Comparison of ENCODE assay signal across 8 cellular contexts in genomic region chr1:228082975-228083870, GRCh38. TPM values are rescaled to one million over a fixed set of nuclear protein-coding genes. Genes with fewer than 3 reads are reported as not detected.
DNase-seq lines count a peak whose midpoint lies in the region; ATAC-seq and TF ChIP-seq lines count a peak whose summit lies in the region.

No MANE protein-coding gene starts in this region.

- peaks cover 48% of the 10 kb centered on the region for H4K20me1 ChIP-seq in KMS-11 (ENCODE audit: insufficient read depth)

- peak overlapping the region; percentile 88 for H3K4me3 Mint-ChIP-seq in activated naive CD8-positive, alpha-beta T cell treated with anti-CD3 and anti-CD28 coated beads for 36 hours

- H3K36me3 Mint-ChIP-seq in activated naive CD8-positive, alpha-beta T cell treated with anti-CD3 and anti-CD28 coated beads for 36 hours, result peaks cover 41% of the 10 kb centered on the region

- 0 out of 2 replicates have a peak, but pooled peaks have one; percentile 4 for TF ChIP-seq CTCF in KMS-11 (conservative IDR thresholded peaks at IDR 0.05; ENCODE audit: low read depth, low read length)
- TF ChIP-seq CTCF in retinal pigment epithelial cell (conservative IDR thresholded peaks at IDR 0.05; ENCODE audit: low read depth, low read length), result no peak

- H3K4me1 ChIP-seq in ACC112 (ENCODE audit: control insufficient read depth, insufficient read depth, low read length, unreplicated experiment), result peaks cover 35% of the 10 kb centered on the region
- peaks cover 54% of the 10 kb centered on the region for H3K4me1 ChIP-seq in KMS-11 (ENCODE audit: low read depth, poor library complexity, severe bottlenecking)

- H2AFZ ChIP-seq in ACC112 (ENCODE audit: low read length, unreplicated experiment) (no peak overlapping the region), KMS-11 (ENCODE audit: low read depth) (0 out of 2 replicates have a peak overlapping the region, but pooled peaks have one; percentile 31)

- no peaks in the 10 kb centered on the region for H3K27me3 ChIP-seq in ACC112 (ENCODE audit: insufficient read depth, low read length)
- H3K27me3 ChIP-seq in KMS-11 (ENCODE audit: insufficient read depth, low read depth), result no peaks in the 10 kb centered on the region

- peak overlapping the region; percentile 92 for H3K27ac Mint-ChIP-seq in activated naive CD8-positive, alpha-beta T cell treated with anti-CD3 and anti-CD28 coated beads for 36 hours

- peak overlapping the region; percentile 90 for H3K4me3 ChIP-seq in ACC112 (ENCODE audit: low read depth, low read length)
- H3K4me3 ChIP-seq in KMS-11 (IDR thresholded peaks at IDR 0.05; ENCODE audit: insufficient read depth, low read depth, low read length), result no peak overlapping the region
- peak overlapping the region; percentile 95 for H3K4me3 ChIP-seq in retinal pigment epithelial cell (ENCODE audit: low read length)

- peak overlapping the region; percentile 89 for H3K27ac ChIP-seq in ACC112 (ENCODE audit: low read depth, low read length)
- peak overlapping the region; percentile 92 for H3K27ac ChIP-seq in KMS-11

- ATAC-seq in GM18873 (IDR thresholded peaks at IDR 0.05; ENCODE audit: low FRiP score, unreplicated experiment) (peak; percentile 1), left cardiac atrium (peak; percentile 28 to 40)

- H3K27me3 Mint-ChIP-seq in activated naive CD8-positive, alpha-beta T cell treated with anti-CD3 and anti-CD28 coated beads for 36 hours, result no peaks in the 10 kb centered on the region

- H3K79me2 ChIP-seq in ACC112 (ENCODE audit: control insufficient read depth, insufficient read depth, low read length, unreplicated experiment), result peaks cover 83% of the 10 kb centered on the region
- H3K79me2 ChIP-seq in KMS-11 (ENCODE audit: insufficient read depth, low read depth), result peaks cover 96% of the 10 kb centered on the region

- H3K9me3 Mint-ChIP-seq in activated naive CD8-positive, alpha-beta T cell treated with anti-CD3 and anti-CD28 coated beads for 36 hours, result no peaks in the 10 kb centered on the region

- H3K36me3 ChIP-seq in ACC112 (ENCODE audit: insufficient read depth, low read length) (no peaks in the 10 kb centered on the region; the same call in 1 of the 2 replicates), KMS-11 (ENCODE audit: insufficient read depth) (peaks cover 7% of the 10 kb centered on the region; the same call in 1 of the 2 replicates)

- H3K4me2 ChIP-seq in KMS-11, result peak overlapping the region; percentile 99

- no peak for DNase-seq in activated naive CD8-positive, alpha-beta T cell treated with anti-CD3 and anti-CD28 coated beads for 36 hours
- DNase-seq in left cardiac atrium (peak; percentile 74), retinal pigment epithelial cell (ENCODE audit: low read depth) (no peak), middle frontal gyrus (ENCODE audit: extremely low spot score, low spot score) (no peak), NCI-H1105 (lab: John Stamatoyannopoulos, UW) (no peak)

- H3K4me1 Mint-ChIP-seq in activated naive CD8-positive, alpha-beta T cell treated with anti-CD3 and anti-CD28 coated beads for 36 hours, result peaks cover 52% of the 10 kb centered on the region

- peak overlapping the region; percentile 99 for H3K9ac ChIP-seq in KMS-11

- intact Hi-C loops in left cardiac atrium (cut with DNase I), result no loop called here

RNA-seq across cellular contexts. Expression of gene ARF1, which starts 0.7 kb away (rescaled TPM):
- total RNA-seq in activated naive CD8-positive, alpha-beta T cell treated with anti-CD3 and anti-CD28 coated beads for 36 hours, result 100 to 1,000 TPM; 342 to 350 TPM
- 100 to 1,000 TPM; 295 to 397 TPM for total RNA-seq in left cardiac atrium

RNA-seq across cellular contexts. Expression of gene C1orf35, which starts 19.9 kb away (rescaled TPM):
- total RNA-seq in activated naive CD8-positive, alpha-beta T cell treated with anti-CD3 and anti-CD28 coated beads for 36 hours, result 10 to 100 TPM; 24.4 to 26.1 TPM
- total RNA-seq in left cardiac atrium, result 1 to 10 TPM; 7.7 to 8.0 TPM

RNA-seq across cellular contexts. Expression of gene MRPL55, which starts 25.9 kb away (rescaled TPM):
- total RNA-seq in activated naive CD8-positive, alpha-beta T cell treated with anti-CD3 and anti-CD28 coated beads for 36 hours, result 10 to 100 TPM; 75.0 to 82.4 TPM
- total RNA-seq in left cardiac atrium, result 10 to 100 TPM; 43.5 to 48.9 TPM

RNA-seq across cellular contexts. Expression of gene GUK1, which starts 56.9 kb away (rescaled TPM):
- total RNA-seq in activated naive CD8-positive, alpha-beta T cell treated with anti-CD3 and anti-CD28 coated beads for 36 hours, result 100 to 1,000 TPM; 294 to 304 TPM
- total RNA-seq in left cardiac atrium, result 100 to 1,000 TPM; 153 to 185 TPM
